Comparison of ENCODE assay signal across 8 cellular contexts in the genomic region with DNA sequence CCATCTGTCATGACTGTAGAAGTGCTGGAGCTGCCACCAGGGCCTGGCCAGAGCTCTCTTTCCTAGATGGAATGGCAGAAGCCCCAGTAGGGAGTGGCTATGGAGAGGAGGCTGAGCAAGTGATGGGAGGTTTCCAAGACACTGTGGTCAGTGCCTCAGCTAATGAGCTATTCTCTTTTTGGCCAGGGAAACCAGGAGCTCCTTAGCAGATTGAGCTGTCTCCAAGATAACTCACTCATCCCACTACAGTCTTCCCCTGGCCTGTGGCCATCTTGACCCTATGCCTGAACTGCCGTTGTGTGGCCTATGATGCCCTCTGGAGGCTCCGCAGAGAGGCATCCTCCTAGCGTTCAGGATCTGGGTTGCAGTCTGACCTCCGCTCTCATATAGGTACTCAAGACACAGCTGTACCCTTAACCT.
A peak's percentile ranks its signal among the peaks of the same experiment; 100 is the strongest.
DNase-seq lines count a peak whose midpoint lies in the region; ATAC-seq and TF ChIP-seq lines count a peak whose summit lies in the region.

No MANE protein-coding gene starts in this region.

- peak; percentile 90 for DNase-seq in DMS53 (lab: John Stamatoyannopoulos, UW)
- DNase-seq in NCI-H226 = peak; percentile 86
- DNase-seq in erythroblast (lab: John Stamatoyannopoulos, UW) = peak; percentile 43 to 45
- DNase-seq in ovary = peak; percentile 11 to 54 (median 39)
- no peak for DNase-seq in NCI-H128 (lab: John Stamatoyannopoulos, UW; ENCODE audit: unreplicated experiment)
- DNase-seq in 8988T = no peak
- DNase-seq in activated CD4-positive, alpha-beta memory T cell treated with anti-CD3 and anti-CD28 coated beads, Interleukin-2, amount 10 ng/mL, durations not matched to agents 7 days and 5 days = no peak

- CTCF ChIA-PET in activated CD4-positive, alpha-beta memory T cell treated with anti-CD3 and anti-CD28 coated beads, Interleukin-2, amount 10 ng/mL, durations not matched to agents 7 days and 5 days (lab: Charles Lee) = interaction anchor here (1.5 kb wide), 1 partner anchor 77 kb away, joined by 4 read pairs; no protein-coding TSS in a partner anchor

- H3K4me3 Mint-ChIP-seq in activated CD4-positive, alpha-beta memory T cell treated with anti-CD3 and anti-CD28 coated beads, Interleukin-2, amount 10 ng/mL, durations not matched to agents 7 days and 5 days = no peak overlapping the region

- no peaks in the 10 kb centered on the region for H3K36me3 Mint-ChIP-seq in activated CD4-positive, alpha-beta memory T cell treated with anti-CD3 and anti-CD28 coated beads, Interleukin-2, amount 10 ng/mL, durations not matched to agents 7 days and 5 days (ENCODE audit: low read depth)

- POLR2A ChIA-PET in activated CD4-positive, alpha-beta memory T cell treated with anti-CD3 and anti-CD28 coated beads, Interleukin-2, amount 10 ng/mL, durations not matched to agents 7 days and 5 days (lab: Charles Lee) = no interaction called here

- H3K9me3 Mint-ChIP-seq in activated CD4-positive, alpha-beta memory T cell treated with anti-CD3 and anti-CD28 coated beads, Interleukin-2, amount 10 ng/mL, durations not matched to agents 7 days and 5 days = no peaks in the 10 kb centered on the region

- intact Hi-C loops in ovary (cut with DNase I) = no loop called here

- ATAC-seq in HG02981 (IDR thresholded peaks at IDR 0.05; ENCODE audit: unreplicated experiment) = no peak

- no peak overlapping the region for H3K4me3 ChIP-seq in ovary

- 41 to 51% (median 48%) methylated on average over 4 of the region's 4 CpGs for WGBS in ovary, 3 donors

- no peak overlapping the region for H3K27ac Mint-ChIP-seq in activated CD4-positive, alpha-beta memory T cell treated with anti-CD3 and anti-CD28 coated beads, Interleukin-2, amount 10 ng/mL, durations not matched to agents 7 days and 5 days

- H3K27ac ChIP-seq in ovary = no peak overlapping the region

- TF ChIP-seq EP300 in ovary (IDR thresholded peaks at IDR 0.05) = no peak

- no peaks in the 10 kb centered on the region for H3K27me3 Mint-ChIP-seq in activated CD4-positive, alpha-beta memory T cell treated with anti-CD3 and anti-CD28 coated beads, Interleukin-2, amount 10 ng/mL, durations not matched to agents 7 days and 5 days

- no peaks in the 10 kb centered on the region for H3K36me3 ChIP-seq in ovary

- TF ChIP-seq POLR2A in erythroblast (IDR thresholded peaks at IDR 0.05; ENCODE audit: low read length) (no peak), ovary (IDR thresholded peaks at IDR 0.05) (no peak)

- no peak for TF ChIP-seq CTCF in ovary (IDR thresholded peaks at IDR 0.05)

- no peaks in the 10 kb centered on the region for H3K4me1 Mint-ChIP-seq in activated CD4-positive, alpha-beta memory T cell treated with anti-CD3 and anti-CD28 coated beads, Interleukin-2, amount 10 ng/mL, durations not matched to agents 7 days and 5 days

- no peaks in the 10 kb centered on the region for H3K4me1 ChIP-seq in ovary (ENCODE audit: insufficient read depth)

- H3K27me3 ChIP-seq in ovary = no peaks in the 10 kb centered on the region

- H3K9me3 ChIP-seq in ovary = no peaks in the 10 kb centered on the region

Comparison
In these comparisons a context has a peak if more than half of its experiments do, and no peak if none do; other contexts are left out.
1. DNase-seq: peak in DMS53 (single experiment), NCI-H226 (single experiment), erythroblast (2 of 2) and ovary (5 of 5); none in NCI-H128 (single experiment), 8988T (single experiment) and activated CD4-positive, alpha-beta memory T cell treated with anti-CD3 and anti-CD28 coated beads, Interleukin-2, amount 10 ng/mL, durations not matched to agents 7 days and 5 days (single experiment).